In genomic region chr1:966603-967295, GRCh38 we compare ENCODE assay signal across 9 cellular contexts. TPM values are rescaled to one million over a fixed set of nuclear protein-coding genes. Genes with fewer than 3 reads are reported as not detected.
DNase-seq lines count a peak whose midpoint lies in the region; ATAC-seq and TF ChIP-seq lines count a peak whose summit lies in the region.
"Had no signal": no experiment of that assay in that cellular context is flagged by ENCODE, and none has a peak within 500 bp of the region (broad histone marks: within the 10 kb centered on the region; RNA-seq: fewer than 3 reads in every experiment).

No MANE protein-coding gene starts in this region.

- H3K4me1 ChIP-seq in HEK293 (ENCODE audit: control insufficient read depth, insufficient read depth, low read length) (peaks cover 5% of the 10 kb centered on the region), NT2/D1 (ENCODE audit: insufficient read depth, insufficient read length) (peaks cover 8% of the 10 kb centered on the region), thoracic aorta (ENCODE audit: control insufficient read depth in 1 of 2, low read depth in 2 of 2) (peaks cover 6 to 9% of the 10 kb centered on the region in 2 donors)

- CTCF ChIA-PET in HEK293 (lab: Yijun Ruan, JAX) = interaction anchor here (0.5 to 1.5 kb wide), 4 partner anchors 18 to 1228 kb away, joined by 3 to 4 read pairs (median 4); no protein-coding TSS in a partner anchor

- ATAC-seq in thoracic aorta (ENCODE audit: insufficient number of reproducible peaks, low FRiP score, low read depth) = no peak

- H3K36me3 ChIP-seq in HEK293 (ENCODE audit: control insufficient read depth in 2 of 2, insufficient read depth in 1 of 2, low read length in 2 of 2) (peaks cover 0 to 33% of the 10 kb centered on the region in 2 experiments; a peak in 1 of 3 replicates), NT2/D1 (ENCODE audit: insufficient read depth, insufficient read length, low read length) (peaks cover 28% of the 10 kb centered on the region), thoracic aorta (no peaks in the 10 kb centered on the region)

- H3K27ac ChIP-seq in HEK293 (ENCODE audit: extremely low read depth, low read depth, low read length) (peak overlapping the region; percentile 75), thoracic aorta (peak overlapping the region in 1 of 2 donors; percentile 48)

- no peak for TF ChIP-seq CTCF in HEK293 (tag by site-specific recombination; IDR thresholded peaks at IDR 0.05)
- TF ChIP-seq CTCF in fibroblast of the aortic adventitia (IDR thresholded peaks at IDR 0.05; ENCODE audit: insufficient read depth, low read length) = no peak
- TF ChIP-seq CTCF in thoracic aorta (IDR thresholded peaks at IDR 0.05) = no peak

- H3K9me3 ChIP-seq in HEK293 (ENCODE audit: control insufficient read depth, insufficient read depth, low read depth, low read length) = no peaks in the 10 kb centered on the region
- no peaks in the 10 kb centered on the region for H3K9me3 ChIP-seq in NT2/D1 (ENCODE audit: insufficient read depth, low read length)
- H3K9me3 ChIP-seq in thoracic aorta = no peaks in the 10 kb centered on the region

- H3K27me3 ChIP-seq in NT2/D1 (ENCODE audit: insufficient read depth, insufficient read length) = peaks cover 19% of the 10 kb centered on the region
- H3K27me3 ChIP-seq in thoracic aorta (replicated peaks; ENCODE audit: insufficient read depth) = peaks cover under 1% of the 10 kb centered on the region

- POLR2A ChIA-PET in HEK293 (lab: Yijun Ruan, JAX) = interaction anchor here (0.6 to 1.5 kb wide), 12 partner anchors 8 to 189 kb away, joined by 3 to 28 read pairs (median 3); partner anchors contain the start of genes AGRN, HES4 and NOC2L

- H3K9ac ChIP-seq in NT2/D1 (ENCODE audit: insufficient read length, low read depth) = peak overlapping the region; percentile 79

- no peak for DNase-seq in NT2/D1 (ENCODE audit: low read depth, low spot score)
- peak; percentile 72 for DNase-seq in activated T-helper 1 cell treated with Interleukin-2 at 50 U/mL for 16 hours (ENCODE audit: low read depth)
- DNase-seq in fibroblast of the aortic adventitia (ENCODE audit: low read depth) = peak; percentile 35
- DNase-seq in occipital lobe (lab: John Stamatoyannopoulos, UW) = peak; percentile 31
- DNase-seq in thoracic aorta (ENCODE audit: low spot score) = no peak
- no peak for DNase-seq in NCI-H1694 treated with DMSO at 0.1 percent for 48 hours (lab: John Stamatoyannopoulos, UW)

- H3K4me3 ChIP-seq in GM08714 (ENCODE audit: low read length) (peak overlapping the region; percentile 46; the same call in 1 of the 2 replicates), HEK293 (ENCODE audit: low read depth, low read length) (peak overlapping the region; percentile 51), NT2/D1 (ENCODE audit: insufficient read length, low read depth) (peak overlapping the region; percentile 63), fibroblast of the aortic adventitia (ENCODE audit: low read depth, low read length) (peak overlapping the region; percentile 75), thoracic aorta (peak overlapping the region; percentile 92)

TF ChIP-seq in HEK293, 187 proteins besides CTCF, POLR2A, EP300 and RAD21 (continues in another document):
- no peak for TF ChIP-seq ZNF645 (tag by site-specific recombination; IDR thresholded peaks at IDR 0.05)
- peak; percentile 62 for TF ChIP-seq KLF16 (tag by site-specific recombination; IDR thresholded peaks at IDR 0.05)
- peak; percentile 47; the same call in 1 of the 2 replicates for TF ChIP-seq REPIN1 (tag by site-specific recombination; IDR thresholded peaks at IDR 0.05; ENCODE audit: low read depth)
- TF ChIP-seq ZNF324 (tag by site-specific recombination; IDR thresholded peaks at IDR 0.05) = 0 out of 2 replicates have a peak, but pooled peaks have one; percentile 35
- TF ChIP-seq SP7 (tag by site-specific recombination; IDR thresholded peaks at IDR 0.05) = peak; percentile 64
- TF ChIP-seq KLF9 (tag by site-specific recombination; IDR thresholded peaks at IDR 0.05; ENCODE audit: low read depth) = peak; percentile 82
- TF ChIP-seq ZSCAN16 (tag by site-specific recombination; IDR thresholded peaks at IDR 0.05) = no peak
- no peak for TF ChIP-seq SETDB1 (IDR thresholded peaks at IDR 0.05; ENCODE audit: insufficient read length, low read length)
- TF ChIP-seq HOXD13 (CRISPR knock-in tag; IDR thresholded peaks at IDR 0.05; ENCODE audit: borderline replicate concordance) = no peak
- no peak for TF ChIP-seq YY2 (tag by site-specific recombination; IDR thresholded peaks at IDR 0.05)
- TF ChIP-seq ZNF112 (tag by site-specific recombination; IDR thresholded peaks at IDR 0.05) = no peak
- TF ChIP-seq EGR2 (tag by site-specific recombination; IDR thresholded peaks at IDR 0.05; ENCODE audit: low read depth) = no peak
- peak; percentile 77 for TF ChIP-seq ZNF2 (tag by site-specific recombination; IDR thresholded peaks at IDR 0.05)
- TF ChIP-seq ZNF433 (tag by site-specific recombination; IDR thresholded peaks at IDR 0.05; ENCODE audit: low read depth) = no peak
- peak; percentile 72 for TF ChIP-seq PRDM1 (tag by site-specific recombination; IDR thresholded peaks at IDR 0.05)
- peak; percentile 70; the same call in 1 of the 2 replicates for TF ChIP-seq ZNF341 (tag by site-specific recombination; IDR thresholded peaks at IDR 0.05; ENCODE audit: low read depth)
- TF ChIP-seq, protein P1, sequence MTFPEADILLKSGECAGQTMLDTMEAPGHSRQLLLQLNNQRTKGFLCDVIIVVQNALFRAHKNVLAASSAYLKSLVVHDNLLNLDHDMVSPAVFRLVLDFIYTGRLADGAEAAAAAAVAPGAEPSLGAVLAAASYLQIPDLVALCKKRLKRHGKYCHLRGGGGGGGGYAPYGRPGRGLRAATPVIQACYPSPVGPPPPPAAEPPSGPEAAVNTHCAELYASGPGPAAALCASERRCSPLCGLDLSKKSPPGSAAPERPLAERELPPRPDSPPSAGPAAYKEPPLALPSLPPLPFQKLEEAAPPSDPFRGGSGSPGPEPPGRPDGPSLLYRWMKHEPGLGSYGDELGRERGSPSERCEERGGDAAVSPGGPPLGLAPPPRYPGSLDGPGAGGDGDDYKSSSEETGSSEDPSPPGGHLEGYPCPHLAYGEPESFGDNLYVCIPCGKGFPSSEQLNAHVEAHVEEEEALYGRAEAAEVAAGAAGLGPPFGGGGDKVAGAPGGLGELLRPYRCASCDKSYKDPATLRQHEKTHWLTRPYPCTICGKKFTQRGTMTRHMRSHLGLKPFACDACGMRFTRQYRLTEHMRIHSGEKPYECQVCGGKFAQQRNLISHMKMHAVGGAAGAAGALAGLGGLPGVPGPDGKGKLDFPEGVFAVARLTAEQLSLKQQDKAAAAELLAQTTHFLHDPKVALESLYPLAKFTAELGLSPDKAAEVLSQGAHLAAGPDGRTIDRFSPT (tag by site-specific recombination; IDR thresholded peaks at IDR 0.05) = 0 out of 2 replicates have a peak, but pooled peaks have one; percentile 10
- TF ChIP-seq ZNF76 (tag by site-specific recombination; IDR thresholded peaks at IDR 0.05; ENCODE audit: borderline replicate concordance, low read depth) = peak; percentile 53; the same call in 1 of the 2 replicates
- TF ChIP-seq ZNF664 (tag by site-specific recombination; IDR thresholded peaks at IDR 0.05) = no peak
- peak; percentile 71 for TF ChIP-seq ZBTB20 (tag by site-specific recombination; IDR thresholded peaks at IDR 0.05)
- 0 out of 2 replicates have a peak, but pooled peaks have one; percentile 8 for TF ChIP-seq WT1 (tag by site-specific recombination; IDR thresholded peaks at IDR 0.05)
- peak; percentile 42; the same call in 1 of the 2 replicates for TF ChIP-seq SP3 (tag by site-specific recombination; IDR thresholded peaks at IDR 0.05)
- peak; percentile 37; the same call in 1 of the 2 replicates for TF ChIP-seq ZBTB17 (tag by site-specific recombination; IDR thresholded peaks at IDR 0.05)
- TF ChIP-seq, protein P2, sequence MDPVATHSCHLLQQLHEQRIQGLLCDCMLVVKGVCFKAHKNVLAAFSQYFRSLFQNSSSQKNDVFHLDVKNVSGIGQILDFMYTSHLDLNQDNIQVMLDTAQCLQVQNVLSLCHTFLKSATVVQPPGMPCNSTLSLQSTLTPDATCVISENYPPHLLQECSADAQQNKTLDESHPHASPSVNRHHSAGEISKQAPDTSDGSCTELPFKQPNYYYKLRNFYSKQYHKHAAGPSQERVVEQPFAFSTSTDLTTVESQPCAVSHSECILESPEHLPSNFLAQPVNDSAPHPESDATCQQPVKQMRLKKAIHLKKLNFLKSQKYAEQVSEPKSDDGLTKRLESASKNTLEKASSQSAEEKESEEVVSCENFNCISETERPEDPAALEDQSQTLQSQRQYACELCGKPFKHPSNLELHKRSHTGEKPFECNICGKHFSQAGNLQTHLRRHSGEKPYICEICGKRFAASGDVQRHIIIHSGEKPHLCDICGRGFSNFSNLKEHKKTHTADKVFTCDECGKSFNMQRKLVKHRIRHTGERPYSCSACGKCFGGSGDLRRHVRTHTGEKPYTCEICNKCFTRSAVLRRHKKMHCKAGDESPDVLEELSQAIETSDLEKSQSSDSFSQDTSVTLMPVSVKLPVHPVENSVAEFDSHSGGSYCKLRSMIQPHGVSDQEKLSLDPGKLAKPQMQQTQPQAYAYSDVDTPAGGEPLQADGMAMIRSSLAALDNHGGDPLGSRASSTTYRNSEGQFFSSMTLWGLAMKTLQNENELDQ (tag by site-specific recombination; IDR thresholded peaks at IDR 0.05; ENCODE audit: low read depth) = no peak

RNA-seq across cellular contexts. Expression of gene PLEKHN1, which starts 0.5 kb away (rescaled TPM):
- total RNA-seq in fibroblast of the aortic adventitia (ENCODE audit: low replicate concordance) (0.54 TPM in 1 of 2 replicates, not detected in the other), occipital lobe (not detected), thoracic aorta (under 1 TPM in 1 of 2 donors, not detected in 1; 0.27 TPM)

RNA-seq across cellular contexts. Expression of gene KLHL17, which starts 6.4 kb away (rescaled TPM):
- total RNA-seq in fibroblast of the aortic adventitia (ENCODE audit: low replicate concordance) (1.8 and 5.0 TPM in 2 replicates), occipital lobe (6.1 TPM), thoracic aorta (10 to 100 TPM in 1 of 2 donors, 1 to 10 TPM in 1; 4.2 to 15.3 TPM)

RNA-seq across cellular contexts. Expression of gene NOC2L, which starts 7.7 kb away (rescaled TPM):
- 41.0 and 54.1 TPM in 2 replicates for total RNA-seq in fibroblast of the aortic adventitia (ENCODE audit: low replicate concordance)
- total RNA-seq in occipital lobe = 52.7 TPM
- total RNA-seq in thoracic aorta = 10 to 100 TPM; 33.8 to 47.2 TPM

RNA-seq across cellular contexts. Expression of gene PERM1, which starts 15.1 kb away (rescaled TPM):
- total RNA-seq in fibroblast of the aortic adventitia (ENCODE audit: low replicate concordance) (0.57 TPM in 1 of 2 replicates, not detected in the other), occipital lobe (0.47 TPM), thoracic aorta (under 1 TPM; 0.54 to 0.99 TPM)
- total RNA-seq: pulmonary artery endothelial cell had no signal

RNA-seq across cellular contexts. Expression of gene HES4, which starts 33.1 kb away (rescaled TPM):
- total RNA-seq in fibroblast of the aortic adventitia (ENCODE audit: low replicate concordance) (0.36 and 0.82 TPM in 2 replicates), occipital lobe (15.1 TPM), thoracic aorta (10 to 100 TPM; 50.1 to 98.8 TPM)

Comparison
In these comparisons a context has a peak if more than half of its experiments do, and no peak if none do; other contexts are left out.
1. DNase-seq: peak in activated T-helper 1 cell treated with Interleukin-2 at 50 U/mL for 16 hours (single experiment), fibroblast of the aortic adventitia (single experiment) and occipital lobe (single experiment); none in NT2/D1 (single experiment), thoracic aorta (single experiment) and NCI-H1694 treated with DMSO at 0.1 percent for 48 hours (single experiment).
2. Peak in every context shown above with its lines, with median percentiles within 50 percentile points of each other: H3K4me3 ChIP-seq.